ENCODE assay signal across 1 cellular context in genomic region chr1:71706030-71706671, GRCh38.
TF ChIP-seq lines count a peak whose summit lies in the region.

No MANE protein-coding gene starts in this region.

TF ChIP-seq in GM23338, 12 proteins besides CTCF, POLR2A, EP300 and RAD21 (continued from another document):
- TF ChIP-seq ZNF462 (CRISPR knock-in tag; IDR thresholded peaks at IDR 0.05), result no peak
- no peak for TF ChIP-seq ZNF114 (CRISPR knock-in tag; IDR thresholded peaks at IDR 0.05)
- TF ChIP-seq REST (IDR thresholded peaks at IDR 0.05; ENCODE audit: unreplicated experiment), result no peak
- no peak for TF ChIP-seq EZH2 (IDR thresholded peaks at IDR 0.05; ENCODE audit: low read depth, unreplicated experiment)
- no peak for TF ChIP-seq NANOG (IDR thresholded peaks at IDR 0.05; ENCODE audit: borderline replicate concordance)
- TF ChIP-seq JUNB (IDR thresholded peaks at IDR 0.05; ENCODE audit: unreplicated experiment), result no peak
- TF ChIP-seq, protein P1, sequence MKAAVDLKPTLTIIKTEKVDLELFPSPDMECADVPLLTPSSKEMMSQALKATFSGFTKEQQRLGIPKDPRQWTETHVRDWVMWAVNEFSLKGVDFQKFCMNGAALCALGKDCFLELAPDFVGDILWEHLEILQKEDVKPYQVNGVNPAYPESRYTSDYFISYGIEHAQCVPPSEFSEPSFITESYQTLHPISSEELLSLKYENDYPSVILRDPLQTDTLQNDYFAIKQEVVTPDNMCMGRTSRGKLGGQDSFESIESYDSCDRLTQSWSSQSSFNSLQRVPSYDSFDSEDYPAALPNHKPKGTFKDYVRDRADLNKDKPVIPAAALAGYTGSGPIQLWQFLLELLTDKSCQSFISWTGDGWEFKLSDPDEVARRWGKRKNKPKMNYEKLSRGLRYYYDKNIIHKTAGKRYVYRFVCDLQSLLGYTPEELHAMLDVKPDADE (IDR thresholded peaks at IDR 0.05), result no peak
- TF ChIP-seq CREB1 (CRISPR knock-in tag; IDR thresholded peaks at IDR 0.05; ENCODE audit: low read depth), result no peak
- no peak for TF ChIP-seq ZNF331 (CRISPR knock-in tag; IDR thresholded peaks at IDR 0.05; ENCODE audit: low read depth)
- TF ChIP-seq EZH2phosphoT487 (IDR thresholded peaks at IDR 0.05; ENCODE audit: unreplicated experiment), result no peak
TF ChIP-seq in GM23338: peak in this region for 0.
